ENCODE assay signal across 8 cellular contexts in genomic region chr13:114313061-114313860, GRCh38. TPM values are rescaled to one million over a fixed set of nuclear protein-coding genes. Genes with fewer than 3 reads are reported as not detected.
DNase-seq lines count a peak whose midpoint lies in the region; ATAC-seq, FAIRE-seq and TF ChIP-seq lines count a peak whose summit lies in the region.

No MANE protein-coding gene starts in this region.

- peak overlapping the region; percentile 82 for H3K9ac ChIP-seq in ES-I3 (ENCODE audit: low read depth, low read length)

- peak; percentile 24 for DNase-seq in activated CD4-positive, alpha-beta memory T cell treated with anti-CD3 and anti-CD28 coated beads, Interleukin-2, amount 10 ng/mL, durations not matched to agents 7 days and 5 days
- DNase-seq in fibroblast of villous mesenchyme (ENCODE audit: low read depth) (no peak), small intestine (no peak), AG08395 (ENCODE audit: low spot score) (no peak), dedifferentiated amniotic fluid mesenchymal stem cell (ENCODE audit: extremely low spot score) (no peak), SKM-1 treated with dmso at 0.1 percent for 144 hours (lab: John Stamatoyannopoulos, UW; ENCODE audit: unreplicated experiment) (no peak)

- peak overlapping the region; percentile 91 to 96 for H3K27ac ChIP-seq in small intestine (ENCODE audit: low read depth in 1 of 2, low read length in 1 of 2)

- H3K4me3 Mint-ChIP-seq in activated CD4-positive, alpha-beta memory T cell treated with anti-CD3 and anti-CD28 coated beads, Interleukin-2, amount 10 ng/mL, durations not matched to agents 7 days and 5 days, result peak overlapping the region; percentile 96

- H3K9me3 ChIP-seq in ES-I3 (ENCODE audit: control insufficient read depth, insufficient read depth, low read length) (no peaks in the 10 kb centered on the region), small intestine (ENCODE audit: control insufficient read depth, low read depth) (no peaks in the 10 kb centered on the region)

- peaks cover 37% of the 10 kb centered on the region for H3K4me1 Mint-ChIP-seq in activated CD4-positive, alpha-beta memory T cell treated with anti-CD3 and anti-CD28 coated beads, Interleukin-2, amount 10 ng/mL, durations not matched to agents 7 days and 5 days

- H3K27me3 ChIP-seq in small intestine (ENCODE audit: control insufficient read depth in 2 of 2, insufficient read depth in 2 of 2, low read length in 2 of 2), result no peaks in the 10 kb centered on the region

- no peaks in the 10 kb centered on the region for H3K9me3 Mint-ChIP-seq in activated CD4-positive, alpha-beta memory T cell treated with anti-CD3 and anti-CD28 coated beads, Interleukin-2, amount 10 ng/mL, durations not matched to agents 7 days and 5 days

- CTCF ChIA-PET in activated CD4-positive, alpha-beta memory T cell treated with anti-CD3 and anti-CD28 coated beads, Interleukin-2, amount 10 ng/mL, durations not matched to agents 7 days and 5 days (lab: Charles Lee), result interaction anchor here (0.6 to 1.8 kb wide), 3 partner anchors 23 to 1043 kb away, joined by 3 to 5 read pairs (median 3); partner anchors contain the start of gene UPF3A

- H3K4me3 ChIP-seq in fibroblast of villous mesenchyme (ENCODE audit: low read depth, low read length) (peak overlapping the region; percentile 80), small intestine (ENCODE audit: low read depth in 1 of 2, low read length in 2 of 2) (peak overlapping the region in 1 of 2 donors; percentile 74)

- H3K27me3 Mint-ChIP-seq in activated CD4-positive, alpha-beta memory T cell treated with anti-CD3 and anti-CD28 coated beads, Interleukin-2, amount 10 ng/mL, durations not matched to agents 7 days and 5 days, result no peaks in the 10 kb centered on the region

- peaks cover 10% of the 10 kb centered on the region for H3K36me3 Mint-ChIP-seq in activated CD4-positive, alpha-beta memory T cell treated with anti-CD3 and anti-CD28 coated beads, Interleukin-2, amount 10 ng/mL, durations not matched to agents 7 days and 5 days (ENCODE audit: low read depth)

- TF ChIP-seq CTCF in fibroblast of villous mesenchyme (IDR thresholded peaks at IDR 0.05; ENCODE audit: insufficient read depth, low read depth, low read length), result no peak

- no peak for FAIRE-seq in small intestine (lab: Jason Lieb, UNC)

- H3K27ac Mint-ChIP-seq in activated CD4-positive, alpha-beta memory T cell treated with anti-CD3 and anti-CD28 coated beads, Interleukin-2, amount 10 ng/mL, durations not matched to agents 7 days and 5 days, result peak overlapping the region; percentile 85

- H3K36me3 ChIP-seq in ES-I3 (ENCODE audit: insufficient read depth, low read length), result no peaks in the 10 kb centered on the region
- H3K36me3 ChIP-seq in small intestine (ENCODE audit: control insufficient read depth in 2 of 2, insufficient read depth in 2 of 2, low read length in 2 of 2), result no peaks in the 10 kb centered on the region

- peak; percentile 31 for ATAC-seq in HG03095 (IDR thresholded peaks at IDR 0.05; ENCODE audit: unreplicated experiment)

- 67 to 75% (median 70%) methylated on average over 17 of the region's 17 CpGs for WGBS in small intestine, 3 donors

- H3K4me1 ChIP-seq in ES-I3 (ENCODE audit: insufficient read depth, low read length) (no peaks in the 10 kb centered on the region; the same call in 1 of the 2 replicates), small intestine (ENCODE audit: control insufficient read depth in 2 of 2, insufficient read depth in 1 of 2, low read depth in 1 of 2, low read length in 1 of 2) (peaks cover 4% of the 10 kb centered on the region in 2 donors)

- POLR2A ChIA-PET in activated CD4-positive, alpha-beta memory T cell treated with anti-CD3 and anti-CD28 coated beads, Interleukin-2, amount 10 ng/mL, durations not matched to agents 7 days and 5 days (lab: Charles Lee), result interaction anchor here (0.7 to 4.9 kb wide), 7 partner anchors 12 to 170 kb away, joined by 3 to 44 read pairs (median 3); partner anchors contain the start of gene UPF3A

RNA-seq across cellular contexts. Expression of gene CHAMP1, which starts 1.0 kb away (rescaled TPM):
- 10 to 100 TPM; 30.6 to 32.8 TPM for total RNA-seq in activated CD4-positive, alpha-beta memory T cell treated with anti-CD3 and anti-CD28 coated beads, Interleukin-2, amount 10 ng/mL, durations not matched to agents 7 days and 5 days
- total RNA-seq in fibroblast of villous mesenchyme, result 16.1 and 16.8 TPM in 2 replicates
- polyA plus RNA-seq in small intestine, result 1 to 10 TPM; 6.0 to 7.7 (median 6.5) TPM

RNA-seq across cellular contexts. Expression of gene UPF3A, which starts 31.9 kb away (rescaled TPM):
- total RNA-seq in activated CD4-positive, alpha-beta memory T cell treated with anti-CD3 and anti-CD28 coated beads, Interleukin-2, amount 10 ng/mL, durations not matched to agents 7 days and 5 days, result 10 to 100 TPM; 46.2 to 52.8 TPM
- 20.7 and 27.1 TPM in 2 replicates for total RNA-seq in fibroblast of villous mesenchyme
- polyA plus RNA-seq in small intestine, result 10 to 100 TPM; 38.0 to 60.0 (median 39.4) TPM
